ENCODE assay signal across 20 cellular contexts in genomic region chr10:129365767-129366400, GRCh38.
DNase-seq lines count a peak whose midpoint lies in the region; ATAC-seq and TF ChIP-seq lines count a peak whose summit lies in the region.
"Had no signal": no experiment of that assay in that cellular context is flagged by ENCODE, and none has a peak within 500 bp of the region (broad histone marks: within the 10 kb centered on the region; RNA-seq: fewer than 3 reads in every experiment).

No MANE protein-coding gene starts in this region.

- BruUV-seq in MCF 10A (replicated peaks; lab: Mats Ljungman, UMichigan), result no TSS peak

- POLR2A ChIA-PET in MCF 10A (lab: Yijun Ruan, JAX), result no interaction called here

- no peaks in the 10 kb centered on the region for H3K4me1 Mint-ChIP-seq in MCF 10A (ENCODE audit: insufficient read depth, unreplicated experiment)
- no peaks in the 10 kb centered on the region for H3K4me1 Mint-ChIP-seq in nephron progenitor cell
- H3K4me1 Mint-ChIP-seq: T-helper 17 cell had no signal

- CTCF ChIA-PET in MCF 10A (lab: Yijun Ruan, JAX), result no interaction called here

- TF ChIP-seq CTCF in MCF 10A (IDR thresholded peaks at IDR 0.05; ENCODE audit: unreplicated experiment), result no peak
- no peak for TF ChIP-seq CTCF in breast epithelium (IDR thresholded peaks at IDR 0.05)
- no peak for TF ChIP-seq CTCF in nephron progenitor cell (IDR thresholded peaks at IDR 0.05)

- H3K27me3 ChIP-seq in breast epithelium, result no peaks in the 10 kb centered on the region
- H3K27me3 ChIP-seq in H7 (ENCODE audit: control insufficient read depth, insufficient read depth, low read length), result no peaks in the 10 kb centered on the region
- H3K27me3 ChIP-seq: brain microvascular endothelial cell, sigmoid colon, suprapubic skin had no signal

- no peak for TF ChIP-seq POLR2A in breast epithelium (IDR thresholded peaks at IDR 0.05)

- H3K4me1 ChIP-seq in breast epithelium, result no peaks in the 10 kb centered on the region
- H3K4me1 ChIP-seq: sigmoid colon, suprapubic skin had no signal

- H3K9me3 Mint-ChIP-seq in MCF 10A (ENCODE audit: unreplicated experiment), result peaks cover 8% of the 10 kb centered on the region
- no peaks in the 10 kb centered on the region for H3K9me3 Mint-ChIP-seq in nephron progenitor cell

- no peaks in the 10 kb centered on the region for H3K36me3 Mint-ChIP-seq in MCF 10A (ENCODE audit: insufficient read depth, unreplicated experiment)
- no peaks in the 10 kb centered on the region for H3K36me3 Mint-ChIP-seq in nephron progenitor cell (ENCODE audit: low read depth)
- H3K36me3 Mint-ChIP-seq: activated naive CD8-positive, alpha-beta T cell had no signal

- in situ Hi-C loops in SK-MEL-5 (cut with HindIII; ENCODE audit: low pct_unique_long_range_greater_than_20kb, low sequenced_read_pairs), result no loop called here

- no peak overlapping the region for H3K27ac Mint-ChIP-seq in MCF 10A (ENCODE audit: low read depth, unreplicated experiment)
- H3K27ac Mint-ChIP-seq in nephron progenitor cell, result no peak overlapping the region
- H3K27ac Mint-ChIP-seq: activated naive CD8-positive, alpha-beta T cell; T-helper 17 cell had no signal

- no peak overlapping the region for H3K4me3 ChIP-seq in breast epithelium
- H3K4me3 ChIP-seq in H7 (ENCODE audit: insufficient read depth, low read depth, low read length), result no peak overlapping the region
- H3K4me3 ChIP-seq: sigmoid colon, suprapubic skin had no signal

- H3K27ac ChIP-seq in breast epithelium, result no peak overlapping the region
- H3K27ac ChIP-seq: brain microvascular endothelial cell, sigmoid colon, suprapubic skin had no signal

- H3K27me3 Mint-ChIP-seq in MCF 10A (ENCODE audit: insufficient read depth, unreplicated experiment) (peaks cover 29% of the 10 kb centered on the region), nephron progenitor cell (ENCODE audit: low read depth, poor library complexity) (peaks cover 12% of the 10 kb centered on the region)

- DNase-seq in MCF 10A (ENCODE audit: unreplicated experiment) (peak; percentile 17), breast epithelium (ENCODE audit: low spot score in 2 of 2) (no peak), H7 (peak; percentile 75), SK-MEL-5 (ENCODE audit: low read depth, low spot score) (peak; percentile 41), nephron progenitor cell (peak; percentile 36), epidermal melanocyte (ENCODE audit: insufficient read length, low spot score) (no peak), HK-2 (ENCODE audit: unreplicated experiment) (no peak)
- DNase-seq: activated T-cell treated with anti-CD3 and anti-CD28 coated beads for 4 hours; brain microvascular endothelial cell; Calu3; cortex of kidney; left ventricle myocardium superior; NCI-H1436; NK-92 treated with Interleukin-12 subunit alpha and Interleukin-12 subunit beta, amount 100 ng/mL, for 24 hours; sigmoid colon; T-helper 17 cell had no signal

- H3K36me3 ChIP-seq in breast epithelium, result no peaks in the 10 kb centered on the region
- H3K36me3 ChIP-seq in H7 (replicated peaks; ENCODE audit: control insufficient read depth, insufficient read depth, low read length), result no peaks in the 10 kb centered on the region
- H3K36me3 ChIP-seq: brain microvascular endothelial cell, sigmoid colon, suprapubic skin had no signal

- no peaks in the 10 kb centered on the region for H3K9me3 ChIP-seq in breast epithelium
- H3K9me3 ChIP-seq: sigmoid colon, suprapubic skin had no signal

- intact Hi-C loops in MCF 10A (cut with micrococcal nuclease), result no loop called here
- intact Hi-C loops in breast epithelium (cut with DNase I; ENCODE audit: low total_unique reads), result no loop called here

- no peak overlapping the region for H3K4me3 Mint-ChIP-seq in MCF 10A (ENCODE audit: unreplicated experiment)
- H3K4me3 Mint-ChIP-seq in nephron progenitor cell, result no peak overlapping the region
- H3K4me3 Mint-ChIP-seq: activated naive CD8-positive, alpha-beta T cell; T-helper 17 cell had no signal

- no peak for ATAC-seq in GM19397 (IDR thresholded peaks at IDR 0.05; ENCODE audit: unreplicated experiment)
- ATAC-seq: activated CD4-positive, CD25-positive, alpha-beta regulatory T cell treated with anti-CD3 and anti-CD28 coated beads, Interleukin-2, amount 50 U/mL, for 24 hours; left ventricle myocardium superior; T-helper 17 cell had no signal

Comparison
In these comparisons a context has a peak if more than half of its experiments do, and no peak if none do; other contexts are left out.
1. DNase-seq: peak in MCF 10A (single experiment), H7 (single experiment), SK-MEL-5 (single experiment) and nephron progenitor cell (single experiment); none in breast epithelium (0 of 2), epidermal melanocyte (single experiment) and HK-2 (single experiment).